ENCODE assay signal across 8 cellular contexts in the genomic region with DNA sequence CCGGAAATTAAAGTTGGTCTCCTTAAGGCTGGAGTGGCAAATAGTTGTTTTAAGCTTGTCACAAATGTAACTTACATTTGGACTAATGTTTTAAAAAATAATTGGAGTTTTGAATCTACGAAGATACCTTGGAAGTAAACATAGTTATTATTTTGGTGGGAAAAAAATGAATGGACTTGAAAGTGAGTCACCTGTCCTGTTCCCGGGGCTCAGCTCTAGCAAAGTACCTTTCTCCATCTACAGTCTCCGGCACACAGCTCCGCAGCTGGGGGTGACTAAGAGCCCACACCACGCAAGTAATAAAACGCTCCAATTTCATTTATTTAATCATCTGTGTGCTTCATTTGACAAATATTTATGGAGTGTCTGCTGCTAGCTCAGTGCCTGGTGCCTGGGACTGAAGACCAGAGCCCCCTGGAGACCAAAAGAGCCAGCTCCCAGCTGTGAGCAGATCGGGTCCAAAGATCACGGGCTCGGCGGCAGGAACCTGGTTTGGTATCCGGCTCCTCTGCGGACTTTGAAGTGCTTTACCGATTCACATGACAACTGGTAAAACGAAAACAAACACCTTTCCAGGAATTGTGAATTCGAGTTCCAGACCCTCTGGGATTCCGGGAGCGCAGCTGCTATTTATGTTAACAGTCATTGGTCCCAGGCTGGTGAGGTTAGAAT. TPM values are rescaled to one million over a fixed set of nuclear protein-coding genes. Genes with fewer than 3 reads are reported as not detected.
A peak's percentile ranks its signal among the peaks of the same experiment; 100 is the strongest.
DNase-seq lines count a peak whose midpoint lies in the region; ATAC-seq and TF ChIP-seq lines count a peak whose summit lies in the region.

No MANE protein-coding gene starts in this region.

- DNase-seq in NCI-H1436 (lab: John Stamatoyannopoulos, UW), result peak; percentile 18
- no peak for DNase-seq in NCI-H1436 treated with DMSO at 0.1 percent for 48 hours (lab: John Stamatoyannopoulos, UW)
- peak; percentile 49 for DNase-seq in NCI-H146 (lab: John Stamatoyannopoulos, UW)
- no peak for DNase-seq in activated T-cell treated with anti-CD3 and anti-CD28 coated beads, Interleukin-2, amount 50 U/mL, for 4 hours
- DNase-seq in glutamatergic neuron, result no peak
- DNase-seq in retinal pigment epithelial cell (ENCODE audit: low read depth), result peak; percentile 46
- no peak for DNase-seq in superior temporal gyrus (ENCODE audit: extremely low spot score)

- peak overlapping the region; percentile 80 for H3K4me3 Mint-ChIP-seq in activated T-cell treated with anti-CD3 and anti-CD28 coated beads, Interleukin-2, amount 50 U/mL, for 4 hours
- peak overlapping the region; percentile 57 for H3K4me3 Mint-ChIP-seq in glutamatergic neuron (ENCODE audit: unreplicated experiment)

- H3K27me3 Mint-ChIP-seq in activated T-cell treated with anti-CD3 and anti-CD28 coated beads, Interleukin-2, amount 50 U/mL, for 4 hours (ENCODE audit: low read depth), result peaks cover 68% of the 10 kb centered on the region
- peaks cover 15% of the 10 kb centered on the region for H3K27me3 Mint-ChIP-seq in glutamatergic neuron (ENCODE audit: unreplicated experiment)

- no peak for TF ChIP-seq CTCF in glutamatergic neuron (IDR thresholded peaks at IDR 0.05; ENCODE audit: partially characterized antibody, unreplicated experiment)
- peak; percentile 68 for TF ChIP-seq CTCF in retinal pigment epithelial cell (conservative IDR thresholded peaks at IDR 0.05; ENCODE audit: low read depth, low read length)

- H3K4me3 ChIP-seq in retinal pigment epithelial cell (ENCODE audit: low read length), result peak overlapping the region; percentile 70

- no peak overlapping the region for H3K27ac Mint-ChIP-seq in glutamatergic neuron (ENCODE audit: unreplicated experiment)

- no peaks in the 10 kb centered on the region for H3K9me3 Mint-ChIP-seq in activated T-cell treated with anti-CD3 and anti-CD28 coated beads, Interleukin-2, amount 50 U/mL, for 4 hours
- H3K9me3 Mint-ChIP-seq in glutamatergic neuron (ENCODE audit: unreplicated experiment), result peaks cover 2% of the 10 kb centered on the region

- ATAC-seq in activated T-cell treated with anti-CD3 and anti-CD28 coated beads, Interleukin-2, amount 50 U/mL, for 4 hours, result peak; percentile 45 to 46
- no peak for ATAC-seq in HG03175 (IDR thresholded peaks at IDR 0.05; ENCODE audit: unreplicated experiment)

- no peaks in the 10 kb centered on the region for H3K36me3 Mint-ChIP-seq in activated T-cell treated with anti-CD3 and anti-CD28 coated beads, Interleukin-2, amount 50 U/mL, for 4 hours (ENCODE audit: insufficient read depth)
- peaks cover 4% of the 10 kb centered on the region for H3K36me3 Mint-ChIP-seq in glutamatergic neuron (ENCODE audit: unreplicated experiment)

- peaks cover 23% of the 10 kb centered on the region for H3K4me1 Mint-ChIP-seq in activated T-cell treated with anti-CD3 and anti-CD28 coated beads, Interleukin-2, amount 50 U/mL, for 4 hours (ENCODE audit: low read depth)
- H3K4me1 Mint-ChIP-seq in glutamatergic neuron (ENCODE audit: low read depth, unreplicated experiment), result peaks cover 21% of the 10 kb centered on the region

RNA-seq across cellular contexts. Expression of a gene that starts 1.7 kb away (rescaled TPM):
- total RNA-seq in activated T-cell treated with anti-CD3 and anti-CD28 coated beads, Interleukin-2, amount 50 U/mL, for 4 hours, result under 1 TPM; 0.13 to 0.20 (median 0.19) TPM
- 2.9 TPM for total RNA-seq in glutamatergic neuron (ENCODE audit: unreplicated experiment)

Comparison
In these comparisons a context has a peak if more than half of its experiments do, and no peak if none do; other contexts are left out.
1. DNase-seq: peak in NCI-H1436 (single experiment), NCI-H146 (single experiment) and retinal pigment epithelial cell (single experiment); none in NCI-H1436 treated with DMSO at 0.1 percent for 48 hours (single experiment), activated T-cell treated with anti-CD3 and anti-CD28 coated beads, Interleukin-2, amount 50 U/mL, for 4 hours (single experiment), glutamatergic neuron (single experiment) and superior temporal gyrus (single experiment).